In genomic region chr20:8132015-8132631, GRCh38 we compare ENCODE assay signal across 1 cellular context.
A peak's percentile ranks its signal among the peaks of the same experiment; 100 is the strongest.
TF ChIP-seq lines count a peak whose summit lies in the region.

PLCB1 (plus strand) TSS chr20:8132266; CDS start chr20:8132652, 386 bp downstream.

TF ChIP-seq in HepG2, 621 proteins besides CTCF, POLR2A, EP300 and RAD21 (continued from another document and continues in another):
- TF ChIP-seq ZNF441 (CRISPR knock-in tag; IDR thresholded peaks at IDR 0.05; ENCODE audit: borderline replicate concordance): peak; percentile 74; the same call in 1 of the 2 replicates
- TF ChIP-seq CC2D1A (CRISPR knock-in tag; IDR thresholded peaks at IDR 0.05): no peak
- TF ChIP-seq SRSF1 (optimal IDR thresholded peaks at IDR 0.05; ENCODE audit: low read depth, low read length): no peak
- TF ChIP-seq ZSCAN25 (CRISPR knock-in tag; IDR thresholded peaks at IDR 0.05): peak; percentile 86
- TF ChIP-seq ZBTB7A (CRISPR knock-in tag; IDR thresholded peaks at IDR 0.05): no peak
- TF ChIP-seq ZNF691 (CRISPR knock-in tag; IDR thresholded peaks at IDR 0.05; ENCODE audit: borderline replicate concordance, low read depth): peak; percentile 85; the same call in 1 of the 2 replicates
- TF ChIP-seq MIXL1 (CRISPR knock-in tag; IDR thresholded peaks at IDR 0.05): peak; percentile 92
- peak; percentile 75; the same call in 1 of the 2 replicates for TF ChIP-seq YEATS4 (CRISPR knock-in tag; IDR thresholded peaks at IDR 0.05; ENCODE audit: borderline replicate concordance)
- peak; percentile 70 for TF ChIP-seq ZNF687 (CRISPR knock-in tag; IDR thresholded peaks at IDR 0.05)
- no peak for TF ChIP-seq PRPF4 (IDR thresholded peaks at IDR 0.05; ENCODE audit: low read depth, low read length, poor library complexity, severe bottlenecking)
- TF ChIP-seq CREBL2 (CRISPR knock-in tag; IDR thresholded peaks at IDR 0.05; ENCODE audit: borderline replicate concordance): no peak
- TF ChIP-seq FLYWCH1 (CRISPR knock-in tag; IDR thresholded peaks at IDR 0.05): no peak
- TF ChIP-seq BCL6 (CRISPR knock-in tag; IDR thresholded peaks at IDR 0.05): peak; percentile 68; the same call in 1 of the 2 replicates
- no peak for TF ChIP-seq ZNF180 (CRISPR knock-in tag; IDR thresholded peaks at IDR 0.05; ENCODE audit: borderline replicate concordance, low read depth)
- TF ChIP-seq KDM2A (CRISPR knock-in tag; IDR thresholded peaks at IDR 0.05; ENCODE audit: borderline replicate concordance, low read depth): peak; percentile 97
- TF ChIP-seq SP5 (CRISPR knock-in tag; IDR thresholded peaks at IDR 0.05; ENCODE audit: borderline replicate concordance, low read depth): no peak
- TF ChIP-seq GTF3A (CRISPR knock-in tag; conservative IDR thresholded peaks at IDR 0.05): no peak
- 0 out of 2 replicates have a peak, but pooled peaks have one; percentile 7 for TF ChIP-seq ZNF605 (CRISPR knock-in tag; IDR thresholded peaks at IDR 0.05)
- no peak for TF ChIP-seq MTA3 (CRISPR knock-in tag; IDR thresholded peaks at IDR 0.05)
- peak; percentile 48; the same call in 1 of the 2 replicates for TF ChIP-seq ZNF235 (CRISPR knock-in tag; IDR thresholded peaks at IDR 0.05; ENCODE audit: borderline replicate concordance)
- no peak for TF ChIP-seq ZMAT5 (CRISPR knock-in tag; IDR thresholded peaks at IDR 0.05; ENCODE audit: borderline replicate concordance, low read depth)
- TF ChIP-seq NFIC (IDR thresholded peaks at IDR 0.05; ENCODE audit: low read length): no peak
- TF ChIP-seq ZFP36 (IDR thresholded peaks at IDR 0.05; ENCODE audit: borderline replicate concordance, low read depth, low read length, partially characterized antibody): no peak
- TF ChIP-seq ZNF644 (CRISPR knock-in tag; IDR thresholded peaks at IDR 0.05; ENCODE audit: low read depth): peak; percentile 39; the same call in 1 of the 2 replicates
- TF ChIP-seq ZNF343 (CRISPR knock-in tag; IDR thresholded peaks at IDR 0.05): no peak
- TF ChIP-seq HOXA5 (CRISPR knock-in tag; IDR thresholded peaks at IDR 0.05): peak; percentile 83; the same call in 1 of the 2 replicates
- TF ChIP-seq KLF15 (CRISPR knock-in tag; IDR thresholded peaks at IDR 0.05; ENCODE audit: borderline replicate concordance): no peak
- TF ChIP-seq GZF1 (CRISPR knock-in tag; IDR thresholded peaks at IDR 0.05): 0 out of 2 replicates have a peak, but pooled peaks have one; percentile 54
- no peak for TF ChIP-seq ZKSCAN1 (IDR thresholded peaks at IDR 0.05; ENCODE audit: low read length)
- peak; percentile 34; the same call in 1 of the 2 replicates for TF ChIP-seq ZNF790 (CRISPR knock-in tag; IDR thresholded peaks at IDR 0.05; ENCODE audit: borderline replicate concordance)
- no peak for TF ChIP-seq TRIM24 (CRISPR knock-in tag; IDR thresholded peaks at IDR 0.05)
- 0 out of 2 replicates have a peak, but pooled peaks have one; percentile 41 for TF ChIP-seq HNRNPL (IDR thresholded peaks at IDR 0.05; ENCODE audit: low read depth, low read length)
- TF ChIP-seq DRAP1 (CRISPR knock-in tag; IDR thresholded peaks at IDR 0.05): no peak
- TF ChIP-seq HCFC1 (IDR thresholded peaks at IDR 0.05; ENCODE audit: low read depth, low read length): peak; percentile 23; the same call in 1 of the 2 replicates
- no peak for TF ChIP-seq TP53 (CRISPR knock-in tag; conservative IDR thresholded peaks at IDR 0.05)
- TF ChIP-seq ZNF562 (CRISPR knock-in tag; IDR thresholded peaks at IDR 0.05; ENCODE audit: borderline replicate concordance): no peak
- no peak for TF ChIP-seq ZMYM2 (CRISPR knock-in tag; IDR thresholded peaks at IDR 0.05)
- no peak for TF ChIP-seq ATF5 (CRISPR knock-in tag; IDR thresholded peaks at IDR 0.05; ENCODE audit: low read depth)
- TF ChIP-seq DMTF1 (CRISPR knock-in tag; IDR thresholded peaks at IDR 0.05): no peak
- TF ChIP-seq RORA (CRISPR knock-in tag; IDR thresholded peaks at IDR 0.05): no peak
- no peak for TF ChIP-seq ZNF616 (CRISPR knock-in tag; IDR thresholded peaks at IDR 0.05; ENCODE audit: low read depth)
- peak; percentile 71; the same call in 1 of the 2 replicates for TF ChIP-seq ZGPAT (CRISPR knock-in tag; IDR thresholded peaks at IDR 0.05)
- TF ChIP-seq ZNF326 (CRISPR knock-in tag; IDR thresholded peaks at IDR 0.05; ENCODE audit: borderline replicate concordance): no peak
- no peak for TF ChIP-seq TIGD3 (CRISPR knock-in tag; IDR thresholded peaks at IDR 0.05; ENCODE audit: borderline replicate concordance)
- no peak for TF ChIP-seq ZNF550 (CRISPR knock-in tag; IDR thresholded peaks at IDR 0.05; ENCODE audit: borderline replicate concordance)
- TF ChIP-seq NFE2L2 (IDR thresholded peaks at IDR 0.05; ENCODE audit: low read length): no peak
- no peak for TF ChIP-seq ZMAT3 (CRISPR knock-in tag; conservative IDR thresholded peaks at IDR 0.05)
- peak; percentile 68; the same call in 1 of the 2 replicates for TF ChIP-seq POGK (CRISPR knock-in tag; conservative IDR thresholded peaks at IDR 0.05)
- no peak; the same call in 1 of the 2 replicates for TF ChIP-seq ZBTB39 (CRISPR knock-in tag; IDR thresholded peaks at IDR 0.05)
- peak; percentile 22; the same call in 1 of the 2 replicates for TF ChIP-seq HNF4G (IDR thresholded peaks at IDR 0.05; ENCODE audit: borderline replicate concordance, low read depth, low read length)
- TF ChIP-seq HNF4G (CRISPR knock-in tag; IDR thresholded peaks at IDR 0.05; ENCODE audit: borderline replicate concordance, low read depth): peak; percentile 44; the same call in 1 of the 2 replicates
- TF ChIP-seq ZNF781 (CRISPR knock-in tag; IDR thresholded peaks at IDR 0.05; ENCODE audit: borderline replicate concordance, not compliant biosample characterization): no peak
- no peak for TF ChIP-seq ARNTL (CRISPR knock-in tag; IDR thresholded peaks at IDR 0.05)
- TF ChIP-seq PHF8 (CRISPR knock-in tag; IDR thresholded peaks at IDR 0.05): peak; percentile 41; the same call in 1 of the 2 replicates
